1 cellular context compared by ENCODE assay signal in the genomic region with DNA sequence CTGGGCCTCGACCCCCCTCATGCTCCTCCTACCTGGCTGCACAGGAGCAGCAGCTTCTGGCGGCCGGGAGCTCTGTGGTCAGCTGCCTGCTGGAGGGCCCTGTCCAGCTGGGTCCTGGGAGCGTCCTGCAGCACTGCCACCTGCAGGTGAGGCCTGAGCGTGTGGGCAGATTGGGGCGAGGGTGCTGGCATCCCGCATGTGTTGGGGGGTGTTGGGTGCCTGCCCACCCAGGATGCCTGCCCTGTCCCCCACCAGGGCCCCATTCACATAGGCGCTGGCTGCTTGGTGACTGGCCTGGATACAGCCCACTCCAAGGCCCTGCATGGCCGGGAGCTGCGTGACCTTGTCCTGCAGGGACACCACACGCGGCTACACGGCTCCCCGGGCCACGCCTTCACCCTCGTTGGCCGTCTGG.
A peak's percentile ranks its signal among the peaks of the same experiment; 100 is the strongest.
TF ChIP-seq lines count a peak whose summit lies in the region.

No MANE protein-coding gene starts in this region.

TF ChIP-seq in HepG2, 621 proteins besides CTCF, POLR2A, EP300 and RAD21 (continues in another document):
- TF ChIP-seq MATR3 (CRISPR knock-in tag; IDR thresholded peaks at IDR 0.05), result no peak
- peak; percentile 94 for TF ChIP-seq HNRNPL (IDR thresholded peaks at IDR 0.05; ENCODE audit: low read depth, low read length)
- TF ChIP-seq GATAD1 (CRISPR knock-in tag; IDR thresholded peaks at IDR 0.05), result peak; percentile 34; the same call in 1 of the 2 replicates
- TF ChIP-seq NRL (CRISPR knock-in tag; IDR thresholded peaks at IDR 0.05; ENCODE audit: borderline replicate concordance), result peak; percentile 79; the same call in 1 of the 2 replicates
- TF ChIP-seq, protein P1, sequence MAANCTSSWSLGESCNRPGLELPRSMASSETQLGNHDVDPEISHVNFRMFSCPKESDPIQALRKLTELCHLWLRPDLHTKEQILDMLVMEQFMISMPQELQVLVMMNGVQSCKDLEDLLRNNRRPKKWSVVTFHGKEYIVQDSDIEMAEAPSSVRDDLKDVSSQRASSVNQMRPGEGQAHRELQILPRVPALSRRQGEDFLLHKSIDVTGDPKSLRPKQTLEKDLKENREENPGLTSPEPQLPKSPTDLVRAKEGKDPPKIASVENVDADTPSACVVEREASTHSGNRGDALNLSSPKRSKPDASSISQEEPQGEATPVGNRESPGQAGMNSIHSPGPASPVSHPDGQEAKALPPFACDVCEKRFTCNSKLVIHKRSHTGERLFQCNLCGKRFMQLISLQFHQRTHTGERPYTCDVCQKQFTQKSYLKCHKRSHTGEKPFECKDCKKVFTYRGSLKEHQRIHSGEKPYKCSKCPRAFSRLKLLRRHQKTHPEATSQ (CRISPR knock-in tag; IDR thresholded peaks at IDR 0.05; ENCODE audit: borderline replicate concordance), result no peak
- TF ChIP-seq, protein P2, sequence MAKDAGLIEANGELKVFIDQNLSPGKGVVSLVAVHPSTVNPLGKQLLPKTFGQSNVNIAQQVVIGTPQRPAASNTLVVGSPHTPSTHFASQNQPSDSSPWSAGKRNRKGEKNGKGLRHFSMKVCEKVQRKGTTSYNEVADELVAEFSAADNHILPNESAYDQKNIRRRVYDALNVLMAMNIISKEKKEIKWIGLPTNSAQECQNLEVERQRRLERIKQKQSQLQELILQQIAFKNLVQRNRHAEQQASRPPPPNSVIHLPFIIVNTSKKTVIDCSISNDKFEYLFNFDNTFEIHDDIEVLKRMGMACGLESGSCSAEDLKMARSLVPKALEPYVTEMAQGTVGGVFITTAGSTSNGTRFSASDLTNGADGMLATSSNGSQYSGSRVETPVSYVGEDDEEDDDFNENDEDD (CRISPR knock-in tag; IDR thresholded peaks at IDR 0.05; ENCODE audit: borderline replicate concordance), result no peak
- TF ChIP-seq, protein P3, sequence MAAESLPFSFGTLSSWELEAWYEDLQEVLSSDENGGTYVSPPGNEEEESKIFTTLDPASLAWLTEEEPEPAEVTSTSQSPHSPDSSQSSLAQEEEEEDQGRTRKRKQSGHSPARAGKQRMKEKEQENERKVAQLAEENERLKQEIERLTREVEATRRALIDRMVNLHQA (CRISPR knock-in tag; IDR thresholded peaks at IDR 0.05), result no peak
- TF ChIP-seq, protein P4, sequence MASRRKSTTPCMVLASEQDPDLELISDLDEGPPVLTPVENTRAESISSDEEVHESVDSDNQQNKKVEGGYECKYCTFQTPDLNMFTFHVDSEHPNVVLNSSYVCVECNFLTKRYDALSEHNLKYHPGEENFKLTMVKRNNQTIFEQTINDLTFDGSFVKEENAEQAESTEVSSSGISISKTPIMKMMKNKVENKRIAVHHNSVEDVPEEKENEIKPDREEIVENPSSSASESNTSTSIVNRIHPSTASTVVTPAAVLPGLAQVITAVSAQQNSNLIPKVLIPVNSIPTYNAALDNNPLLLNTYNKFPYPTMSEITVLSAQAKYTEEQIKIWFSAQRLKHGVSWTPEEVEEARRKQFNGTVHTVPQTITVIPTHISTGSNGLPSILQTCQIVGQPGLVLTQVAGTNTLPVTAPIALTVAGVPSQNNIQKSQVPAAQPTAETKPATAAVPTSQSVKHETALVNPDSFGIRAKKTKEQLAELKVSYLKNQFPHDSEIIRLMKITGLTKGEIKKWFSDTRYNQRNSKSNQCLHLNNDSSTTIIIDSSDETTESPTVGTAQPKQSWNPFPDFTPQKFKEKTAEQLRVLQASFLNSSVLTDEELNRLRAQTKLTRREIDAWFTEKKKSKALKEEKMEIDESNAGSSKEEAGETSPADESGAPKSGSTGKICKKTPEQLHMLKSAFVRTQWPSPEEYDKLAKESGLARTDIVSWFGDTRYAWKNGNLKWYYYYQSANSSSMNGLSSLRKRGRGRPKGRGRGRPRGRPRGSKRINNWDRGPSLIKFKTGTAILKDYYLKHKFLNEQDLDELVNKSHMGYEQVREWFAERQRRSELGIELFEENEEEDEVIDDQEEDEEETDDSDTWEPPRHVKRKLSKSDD (CRISPR knock-in tag; IDR thresholded peaks at IDR 0.05; ENCODE audit: low read depth), result peak; percentile 67; the same call in 1 of the 2 replicates
- TF ChIP-seq ZNF446 (CRISPR knock-in tag; IDR thresholded peaks at IDR 0.05), result 0 out of 2 replicates have a peak, but pooled peaks have one; percentile 58
- TF ChIP-seq REPIN1 (CRISPR knock-in tag; IDR thresholded peaks at IDR 0.05; ENCODE audit: borderline replicate concordance, low read depth), result peak; percentile 79; the same call in 1 of the 2 replicates
- TF ChIP-seq ZNF619 (CRISPR knock-in tag; IDR thresholded peaks at IDR 0.05), result 0 out of 2 replicates have a peak, but pooled peaks have one; percentile 58
- peak; percentile 65; the same call in 1 of the 2 replicates for TF ChIP-seq ZBTB7B (CRISPR knock-in tag; IDR thresholded peaks at IDR 0.05)
- TF ChIP-seq RBAK (CRISPR knock-in tag; IDR thresholded peaks at IDR 0.05), result peak; percentile 63; the same call in 1 of the 2 replicates
- 0 out of 2 replicates have a peak, but pooled peaks have one; percentile 17 for TF ChIP-seq FOXA3 (CRISPR knock-in tag; IDR thresholded peaks at IDR 0.05)
- TF ChIP-seq JUN (CRISPR knock-in tag; IDR thresholded peaks at IDR 0.05), result peak; percentile 46; the same call in 1 of the 2 replicates
- TF ChIP-seq THAP11 (CRISPR knock-in tag; IDR thresholded peaks at IDR 0.05), result peak; percentile 69
- TF ChIP-seq ZMYM4 (CRISPR knock-in tag; IDR thresholded peaks at IDR 0.05), result 0 out of 2 replicates have a peak, but pooled peaks have one; percentile 5
- TF ChIP-seq NONO (IDR thresholded peaks at IDR 0.05), result no peak
- no peak; the same call in 1 of the 2 replicates for TF ChIP-seq NONO (CRISPR knock-in tag; conservative IDR thresholded peaks at IDR 0.05)
- TF ChIP-seq BRD4 (CRISPR knock-in tag; IDR thresholded peaks at IDR 0.05), result peak; percentile 50; the same call in 1 of the 2 replicates
- TF ChIP-seq YY1 (IDR thresholded peaks at IDR 0.05; ENCODE audit: insufficient read depth, insufficient replicate concordance, low read depth, low read length), result peak; percentile 17
- no peak for TF ChIP-seq SP1 (IDR thresholded peaks at IDR 0.05)
- TF ChIP-seq SP1 (CRISPR knock-in tag; IDR thresholded peaks at IDR 0.05), result peak; percentile 35; the same call in 1 of the 2 replicates
- TF ChIP-seq ZNF501 (CRISPR knock-in tag; IDR thresholded peaks at IDR 0.05), result peak; percentile 49; the same call in 1 of the 2 replicates
- peak; percentile 48; the same call in 1 of the 2 replicates for TF ChIP-seq MEF2D (CRISPR knock-in tag; IDR thresholded peaks at IDR 0.05)
- no peak for TF ChIP-seq REL (CRISPR knock-in tag; conservative IDR thresholded peaks at IDR 0.05)
- peak; percentile 54; the same call in 1 of the 2 replicates for TF ChIP-seq PITX1 (CRISPR knock-in tag; IDR thresholded peaks at IDR 0.05)
- no peak for TF ChIP-seq MTA3 (CRISPR knock-in tag; IDR thresholded peaks at IDR 0.05)
- peak; percentile 86 for TF ChIP-seq XRCC5 (optimal IDR thresholded peaks at IDR 0.05; ENCODE audit: low read length)
- TF ChIP-seq HDAC1 (CRISPR knock-in tag; IDR thresholded peaks at IDR 0.05), result no peak; the same call in 1 of the 2 replicates
- 0 out of 2 replicates have a peak, but pooled peaks have one; percentile 32 for TF ChIP-seq ZNF451 (CRISPR knock-in tag; IDR thresholded peaks at IDR 0.05)
- TF ChIP-seq, protein P5, sequence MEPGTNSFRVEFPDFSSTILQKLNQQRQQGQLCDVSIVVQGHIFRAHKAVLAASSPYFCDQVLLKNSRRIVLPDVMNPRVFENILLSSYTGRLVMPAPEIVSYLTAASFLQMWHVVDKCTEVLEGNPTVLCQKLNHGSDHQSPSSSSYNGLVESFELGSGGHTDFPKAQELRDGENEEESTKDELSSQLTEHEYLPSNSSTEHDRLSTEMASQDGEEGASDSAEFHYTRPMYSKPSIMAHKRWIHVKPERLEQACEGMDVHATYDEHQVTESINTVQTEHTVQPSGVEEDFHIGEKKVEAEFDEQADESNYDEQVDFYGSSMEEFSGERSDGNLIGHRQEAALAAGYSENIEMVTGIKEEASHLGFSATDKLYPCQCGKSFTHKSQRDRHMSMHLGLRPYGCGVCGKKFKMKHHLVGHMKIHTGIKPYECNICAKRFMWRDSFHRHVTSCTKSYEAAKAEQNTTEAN (CRISPR knock-in tag; conservative IDR thresholded peaks at IDR 0.05), result no peak
- TF ChIP-seq, protein P6, sequence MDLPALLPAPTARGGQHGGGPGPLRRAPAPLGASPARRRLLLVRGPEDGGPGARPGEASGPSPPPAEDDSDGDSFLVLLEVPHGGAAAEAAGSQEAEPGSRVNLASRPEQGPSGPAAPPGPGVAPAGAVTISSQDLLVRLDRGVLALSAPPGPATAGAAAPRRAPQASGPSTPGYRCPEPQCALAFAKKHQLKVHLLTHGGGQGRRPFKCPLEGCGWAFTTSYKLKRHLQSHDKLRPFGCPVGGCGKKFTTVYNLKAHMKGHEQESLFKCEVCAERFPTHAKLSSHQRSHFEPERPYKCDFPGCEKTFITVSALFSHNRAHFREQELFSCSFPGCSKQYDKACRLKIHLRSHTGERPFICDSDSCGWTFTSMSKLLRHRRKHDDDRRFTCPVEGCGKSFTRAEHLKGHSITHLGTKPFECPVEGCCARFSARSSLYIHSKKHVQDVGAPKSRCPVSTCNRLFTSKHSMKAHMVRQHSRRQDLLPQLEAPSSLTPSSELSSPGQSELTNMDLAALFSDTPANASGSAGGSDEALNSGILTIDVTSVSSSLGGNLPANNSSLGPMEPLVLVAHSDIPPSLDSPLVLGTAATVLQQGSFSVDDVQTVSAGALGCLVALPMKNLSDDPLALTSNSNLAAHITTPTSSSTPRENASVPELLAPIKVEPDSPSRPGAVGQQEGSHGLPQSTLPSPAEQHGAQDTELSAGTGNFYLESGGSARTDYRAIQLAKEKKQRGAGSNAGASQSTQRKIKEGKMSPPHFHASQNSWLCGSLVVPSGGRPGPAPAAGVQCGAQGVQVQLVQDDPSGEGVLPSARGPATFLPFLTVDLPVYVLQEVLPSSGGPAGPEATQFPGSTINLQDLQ (CRISPR knock-in tag; IDR thresholded peaks at IDR 0.05), result no peak
- TF ChIP-seq, protein P7, sequence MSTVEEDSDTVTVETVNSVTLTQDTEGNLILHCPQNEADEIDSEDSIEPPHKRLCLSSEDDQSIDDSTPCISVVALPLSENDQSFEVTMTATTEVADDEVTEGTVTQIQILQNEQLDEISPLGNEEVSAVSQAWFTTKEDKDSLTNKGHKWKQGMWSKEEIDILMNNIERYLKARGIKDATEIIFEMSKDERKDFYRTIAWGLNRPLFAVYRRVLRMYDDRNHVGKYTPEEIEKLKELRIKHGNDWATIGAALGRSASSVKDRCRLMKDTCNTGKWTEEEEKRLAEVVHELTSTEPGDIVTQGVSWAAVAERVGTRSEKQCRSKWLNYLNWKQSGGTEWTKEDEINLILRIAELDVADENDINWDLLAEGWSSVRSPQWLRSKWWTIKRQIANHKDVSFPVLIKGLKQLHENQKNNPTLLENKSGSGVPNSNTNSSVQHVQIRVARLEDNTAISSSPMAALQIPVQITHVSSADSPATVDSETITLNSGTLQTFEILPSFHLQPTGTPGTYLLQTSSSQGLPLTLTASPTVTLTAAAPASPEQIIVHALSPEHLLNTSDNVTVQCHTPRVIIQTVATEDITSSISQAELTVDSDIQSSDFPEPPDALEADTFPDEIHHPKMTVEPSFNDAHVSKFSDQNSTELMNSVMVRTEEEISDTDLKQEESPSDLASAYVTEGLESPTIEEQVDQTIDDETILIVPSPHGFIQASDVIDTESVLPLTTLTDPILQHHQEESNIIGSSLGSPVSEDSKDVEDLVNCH (CRISPR knock-in tag; IDR thresholded peaks at IDR 0.05), result 0 out of 2 replicates have a peak, but pooled peaks have one; percentile 37
- TF ChIP-seq IKZF1 (IDR thresholded peaks at IDR 0.05), result no peak
- no peak for TF ChIP-seq ZNF317 (CRISPR knock-in tag; IDR thresholded peaks at IDR 0.05)
- TF ChIP-seq SMAD3 (CRISPR knock-in tag; IDR thresholded peaks at IDR 0.05), result 0 out of 2 replicates have a peak, but pooled peaks have one; percentile 58
- TF ChIP-seq ZNF549 (CRISPR knock-in tag; IDR thresholded peaks at IDR 0.05), result no peak
- TF ChIP-seq, protein P8, sequence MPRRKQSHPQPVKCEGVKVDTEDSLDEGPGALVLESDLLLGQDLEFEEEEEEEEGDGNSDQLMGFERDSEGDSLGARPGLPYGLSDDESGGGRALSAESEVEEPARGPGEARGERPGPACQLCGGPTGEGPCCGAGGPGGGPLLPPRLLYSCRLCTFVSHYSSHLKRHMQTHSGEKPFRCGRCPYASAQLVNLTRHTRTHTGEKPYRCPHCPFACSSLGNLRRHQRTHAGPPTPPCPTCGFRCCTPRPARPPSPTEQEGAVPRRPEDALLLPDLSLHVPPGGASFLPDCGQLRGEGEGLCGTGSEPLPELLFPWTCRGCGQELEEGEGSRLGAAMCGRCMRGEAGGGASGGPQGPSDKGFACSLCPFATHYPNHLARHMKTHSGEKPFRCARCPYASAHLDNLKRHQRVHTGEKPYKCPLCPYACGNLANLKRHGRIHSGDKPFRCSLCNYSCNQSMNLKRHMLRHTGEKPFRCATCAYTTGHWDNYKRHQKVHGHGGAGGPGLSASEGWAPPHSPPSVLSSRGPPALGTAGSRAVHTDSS (CRISPR knock-in tag; conservative IDR thresholded peaks at IDR 0.05), result peak; percentile 78; the same call in 1 of the 2 replicates
- TF ChIP-seq, protein P9, sequence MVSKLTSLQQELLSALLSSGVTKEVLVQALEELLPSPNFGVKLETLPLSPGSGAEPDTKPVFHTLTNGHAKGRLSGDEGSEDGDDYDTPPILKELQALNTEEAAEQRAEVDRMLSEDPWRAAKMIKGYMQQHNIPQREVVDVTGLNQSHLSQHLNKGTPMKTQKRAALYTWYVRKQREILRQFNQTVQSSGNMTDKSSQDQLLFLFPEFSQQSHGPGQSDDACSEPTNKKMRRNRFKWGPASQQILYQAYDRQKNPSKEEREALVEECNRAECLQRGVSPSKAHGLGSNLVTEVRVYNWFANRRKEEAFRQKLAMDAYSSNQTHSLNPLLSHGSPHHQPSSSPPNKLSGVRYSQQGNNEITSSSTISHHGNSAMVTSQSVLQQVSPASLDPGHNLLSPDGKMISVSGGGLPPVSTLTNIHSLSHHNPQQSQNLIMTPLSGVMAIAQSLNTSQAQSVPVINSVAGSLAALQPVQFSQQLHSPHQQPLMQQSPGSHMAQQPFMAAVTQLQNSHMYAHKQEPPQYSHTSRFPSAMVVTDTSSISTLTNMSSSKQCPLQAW (CRISPR knock-in tag; IDR thresholded peaks at IDR 0.05), result 0 out of 2 replicates have a peak, but pooled peaks have one; percentile 22
- TF ChIP-seq MYC (CRISPR knock-in tag; IDR thresholded peaks at IDR 0.05; ENCODE audit: borderline replicate concordance), result peak; percentile 68; the same call in 1 of the 2 replicates
- 0 out of 2 replicates have a peak, but pooled peaks have one; percentile 49 for TF ChIP-seq ZFP82 (CRISPR knock-in tag; IDR thresholded peaks at IDR 0.05; ENCODE audit: borderline replicate concordance)
- peak; percentile 41; the same call in 1 of the 3 replicates for TF ChIP-seq MXI1 (IDR thresholded peaks at IDR 0.05; ENCODE audit: borderline replicate concordance, low read depth, low read length)
